Comparison of ENCODE assay signal across 8 cellular contexts in the genomic region with DNA sequence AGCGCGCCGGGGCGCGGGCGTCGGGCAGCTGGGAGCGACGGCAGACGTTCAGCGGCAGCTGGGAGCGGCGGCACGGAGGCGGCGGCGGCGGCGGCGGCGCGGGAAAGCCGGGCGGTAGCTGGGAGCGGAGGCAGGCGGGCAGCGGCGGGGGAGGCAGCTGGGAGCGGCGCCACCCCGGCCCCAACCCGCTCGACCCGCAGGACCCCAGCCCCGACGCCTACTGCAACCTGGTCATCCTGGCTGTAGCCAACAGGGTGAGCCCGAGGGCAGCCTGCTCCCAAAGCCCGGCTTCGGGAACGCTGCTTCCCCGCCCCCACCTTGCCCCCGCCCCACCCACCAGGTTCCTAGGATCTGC.
DNase-seq lines count a peak whose midpoint lies in the region; ATAC-seq, FAIRE-seq and TF ChIP-seq lines count a peak whose summit lies in the region.

No MANE protein-coding gene starts in this region.

- H3K27ac ChIP-seq in C4-2B, result peak overlapping the region; percentile 58; the same call in 1 of the 2 replicates

- no peak for FAIRE-seq in urothelium cell line (lab: Jason Lieb, UNC)

- ATAC-seq in HG02759 (IDR thresholded peaks at IDR 0.05; ENCODE audit: unreplicated experiment), result peak; percentile 22
- no peak for ATAC-seq in HG02610 (IDR thresholded peaks at IDR 0.05; ENCODE audit: unreplicated experiment)
- no peak for ATAC-seq in HG02623 (IDR thresholded peaks at IDR 0.05; ENCODE audit: unreplicated experiment)

- DNase-seq in UCSD-AML1 (lab: John Stamatoyannopoulos, UW; ENCODE audit: unreplicated experiment) (peak; percentile 43), urothelium cell line (ENCODE audit: low spot score) (peak; percentile 87), cerebellar nuclear complex (lab: John Stamatoyannopoulos, UW) (no peak)

- peak overlapping the region; percentile 45 for H3K4me3 ChIP-seq in iPS-18c (ENCODE audit: insufficient read depth, low read depth, low read length)

- TF ChIP-seq CTCF in C4-2B (conservative IDR thresholded peaks at IDR 0.05), result peak; percentile 39

- peaks cover 2% of the 10 kb centered on the region for H3K9me3 ChIP-seq in iPS-18c (ENCODE audit: control insufficient read depth, insufficient read depth, low read length)

Comparison
In these comparisons a context has a peak if more than half of its experiments do, and no peak if none do; other contexts are left out.
1. DNase-seq: peak in UCSD-AML1 (single experiment) and urothelium cell line (single experiment); none in cerebellar nuclear complex (0 of 2).